Comparison of ENCODE assay signal across 29 cellular contexts in genomic region chr15:73813071-73813470, GRCh38. TPM values are rescaled to one million over a fixed set of nuclear protein-coding genes. Genes with fewer than 3 reads are reported as not detected.
"Had no signal": no experiment of that assay in that cellular context is flagged by ENCODE, and none has a peak within 500 bp of the region (broad histone marks: within the 10 kb centered on the region; RNA-seq: fewer than 3 reads in every experiment).

No MANE protein-coding gene starts in this region.

- H3K27me3 Mint-ChIP-seq: activated naive CD4-positive, alpha-beta T cell treated with anti-CD3 and anti-CD28 coated beads, Interleukin-2, amount 50 U/mL, for 24 hours; activated T-cell treated with anti-CD3 and anti-CD28 coated beads, Interleukin-2, amount 50 U/mL, for 24 hours had no signal

- H3K27ac Mint-ChIP-seq: activated CD4-positive, alpha-beta T cell treated with anti-CD3 and anti-CD28 coated beads, Interleukin-2, amount 10 ng/mL, durations not matched to agents 24 days and 14 days; activated CD8-positive, alpha-beta T cell treated with anti-CD3 and anti-CD28 coated beads, Interleukin-2, amount 10 ng/mL, durations not matched to agents 7 days and 5 days; activated naive CD4-positive, alpha-beta T cell treated with anti-CD3 and anti-CD28 coated beads, Interleukin-2, amount 50 U/mL, for 24 hours; activated naive CD8-positive, alpha-beta T cell treated with anti-CD3 and anti-CD28 coated beads, Interleukin-2, amount 10 ng/mL, durations not matched to agents 7 days and 5 days; activated T-cell treated with anti-CD3 and anti-CD28 coated beads, Interleukin-2, amount 50 U/mL, for 24 hours; activated T-helper 2 cell treated with anti-CD3 and anti-CD28 coated beads, Interferon-gamma antibody, Interleukin-2, Interleukin-4, amounts not matched to agents 10 μg/mL and 5 μg/mL and 100 μg/mL, durations not matched to agents 14 hours and 24 hours and 36 hours; T-helper 1 cell treated with Interleukin-12 subunit alpha and Interleukin-12 subunit beta and Interleukin-4 antibody, amounts not matched to agents 30 μg/mL and 1 μg/mL, for 36 hours; T-helper 2 cell treated with Interferon-gamma antibody and Interleukin-4, amounts not matched to agents 5 μg/mL and 100 μg/mL, for 36 hours had no signal

- H3K4me3 Mint-ChIP-seq: activated CD4-positive, alpha-beta T cell treated with anti-CD3 and anti-CD28 coated beads, Interleukin-2, amount 10 ng/mL, durations not matched to agents 24 days and 14 days; activated CD8-positive, alpha-beta T cell treated with anti-CD3 and anti-CD28 coated beads, Interleukin-2, amount 10 ng/mL, durations not matched to agents 7 days and 5 days; activated naive CD4-positive, alpha-beta T cell treated with anti-CD3 and anti-CD28 coated beads, Interleukin-2, amount 50 U/mL, for 24 hours; activated naive CD8-positive, alpha-beta T cell treated with anti-CD3 and anti-CD28 coated beads, Interleukin-2, amount 10 ng/mL, durations not matched to agents 7 days and 5 days; activated T-cell treated with anti-CD3 and anti-CD28 coated beads, Interleukin-2, amount 50 U/mL, for 24 hours; T-helper 1 cell treated with Interleukin-12 subunit alpha and Interleukin-12 subunit beta and Interleukin-4 antibody, amounts not matched to agents 30 μg/mL and 1 μg/mL, for 36 hours; T-helper 2 cell treated with Interferon-gamma antibody and Interleukin-4, amounts not matched to agents 5 μg/mL and 100 μg/mL, for 36 hours had no signal

- DNase-seq: activated CD4-positive, alpha-beta T cell treated with anti-CD3 and anti-CD28 coated beads, Interleukin-2, amount 10 ng/mL, durations not matched to agents 24 days and 14 days; activated CD4-positive, alpha-beta T cell treated with anti-CD3 and anti-CD28 coated beads, Interleukin-2, amount 50 U/mL, for 4 hours; activated CD8-positive, alpha-beta T cell treated with anti-CD3 and anti-CD28 coated beads, Interleukin-2, amount 10 ng/mL, durations not matched to agents 7 days and 5 days; activated gamma-delta T cell; activated naive CD4-positive, alpha-beta T cell treated with Interleukin-2 at 50 U/mL for 16 hours; activated naive CD8-positive, alpha-beta T cell treated with anti-CD3 and anti-CD28 coated beads, Interleukin-2, amount 10 ng/mL, durations not matched to agents 7 days and 5 days; activated T-cell treated with anti-CD3 and anti-CD28 coated beads, Interleukin-2, amount 50 U/mL, for 24 hours; amygdala; Karpas-422; KBM-7; NCI-H1105; NCI-H1436; NCI-H187; NCI-H2029 treated with DMSO at 0.1 percent for 48 hours; NCI-H2107; NCI-H2171; NCI-H524; NCI-H69; PC-3; Peyer's patch; RPMI8226; SHP77 treated with DMSO at 0.1 percent for 48 hours; SK-N-SH had no signal

- H3K4me1 Mint-ChIP-seq: activated CD4-positive, alpha-beta T cell treated with anti-CD3 and anti-CD28 coated beads, Interleukin-2, amount 10 ng/mL, durations not matched to agents 24 days and 14 days; activated naive CD4-positive, alpha-beta T cell treated with anti-CD3 and anti-CD28 coated beads, Interleukin-2, amount 50 U/mL, for 24 hours; activated naive CD8-positive, alpha-beta T cell treated with anti-CD3 and anti-CD28 coated beads, Interleukin-2, amount 10 ng/mL, durations not matched to agents 7 days and 5 days had no signal

- H3K36me3 Mint-ChIP-seq: activated naive CD4-positive, alpha-beta T cell treated with anti-CD3 and anti-CD28 coated beads, Interleukin-2, amount 50 U/mL, for 24 hours; activated naive CD8-positive, alpha-beta T cell treated with anti-CD3 and anti-CD28 coated beads, Interleukin-2, amount 10 ng/mL, durations not matched to agents 7 days and 5 days had no signal

- H3K9me3 Mint-ChIP-seq: activated CD4-positive, alpha-beta T cell treated with anti-CD3 and anti-CD28 coated beads, Interleukin-2, amount 10 ng/mL, durations not matched to agents 24 days and 14 days; activated naive CD4-positive, alpha-beta T cell treated with anti-CD3 and anti-CD28 coated beads, Interleukin-2, amount 50 U/mL, for 24 hours; activated naive CD8-positive, alpha-beta T cell treated with anti-CD3 and anti-CD28 coated beads, Interleukin-2, amount 10 ng/mL, durations not matched to agents 7 days and 5 days; activated T-cell treated with anti-CD3 and anti-CD28 coated beads, Interleukin-2, amount 50 U/mL, for 24 hours; activated T-helper 2 cell treated with anti-CD3 and anti-CD28 coated beads, Interferon-gamma antibody, Interleukin-2, Interleukin-4, amounts not matched to agents 10 μg/mL and 5 μg/mL and 100 μg/mL, durations not matched to agents 14 hours and 24 hours and 36 hours; T-helper 1 cell treated with Interleukin-12 subunit alpha and Interleukin-12 subunit beta and Interleukin-4 antibody, amounts not matched to agents 30 μg/mL and 1 μg/mL, for 36 hours; T-helper 2 cell treated with Interferon-gamma antibody and Interleukin-4, amounts not matched to agents 5 μg/mL and 100 μg/mL, for 36 hours had no signal

RNA-seq across cellular contexts. Expression of gene INSYN1, which starts 59.9 kb away (rescaled TPM):
- total RNA-seq: activated CD4-positive, alpha-beta T cell treated with anti-CD3 and anti-CD28 coated beads, Interleukin-2, amount 10 ng/mL, durations not matched to agents 24 days and 14 days; activated CD8-positive, alpha-beta T cell treated with anti-CD3 and anti-CD28 coated beads, Interleukin-2, amount 10 ng/mL, durations not matched to agents 7 days and 5 days; activated naive CD8-positive, alpha-beta T cell treated with anti-CD3 and anti-CD28 coated beads, Interleukin-2, amount 10 ng/mL, durations not matched to agents 7 days and 5 days; activated T-helper 2 cell treated with anti-CD3 and anti-CD28 coated beads, Interferon-gamma antibody, Interleukin-2, Interleukin-4, amounts not matched to agents 10 μg/mL and 5 μg/mL and 100 μg/mL, durations not matched to agents 14 hours and 24 hours and 36 hours; MCF 10A; PC-3; SJSA1 had no signal
